In genomic region chr16:89408315-89408714, GRCh38 we compare ENCODE assay signal across 12 cellular contexts.
DNase-seq lines count a peak whose midpoint lies in the region; ATAC-seq and TF ChIP-seq lines count a peak whose summit lies in the region.
"Had no signal": no experiment of that assay in that cellular context is flagged by ENCODE, and none has a peak within 500 bp of the region (broad histone marks: within the 10 kb centered on the region; RNA-seq: fewer than 3 reads in every experiment).

No MANE protein-coding gene starts in this region.

- H3K9me3 ChIP-seq in DND-41 (ENCODE audit: insufficient read depth, low read length, severe bottlenecking) (no peaks in the 10 kb centered on the region), trophoblast cell (ENCODE audit: insufficient read depth, low read depth, low read length) (no peaks in the 10 kb centered on the region), testis (no peaks in the 10 kb centered on the region)

- H3K9me3 Mint-ChIP-seq in activated CD4-positive, alpha-beta memory T cell treated with anti-CD3 and anti-CD28 coated beads, Interleukin-2, amount 10 ng/mL, durations not matched to agents 7 days and 5 days, result no peaks in the 10 kb centered on the region
- H3K9me3 Mint-ChIP-seq in glutamatergic neuron (ENCODE audit: unreplicated experiment), result peaks cover 46% of the 10 kb centered on the region
- H3K9me3 Mint-ChIP-seq: neural crest cell had no signal

- no peak overlapping the region for H2AK5ac ChIP-seq in trophoblast cell (ENCODE audit: low read length)

- H3K36me3 ChIP-seq in DND-41 (ENCODE audit: insufficient read depth, low read length) (peaks cover 45% of the 10 kb centered on the region), trophoblast cell (ENCODE audit: control insufficient read depth in 1 of 2, insufficient read depth in 2 of 2, low read length in 2 of 2) (peaks cover 0 to 2% of the 10 kb centered on the region in 2 experiments), testis (ENCODE audit: low read depth, missing control alignments) (no peaks in the 10 kb centered on the region)

- WGBS in trophoblast cell (ENCODE audit: extremely low coverage, insufficient coverage, insufficient read length), result no CpG with 5 or more reads among the region's 12 CpGs
- WGBS in testis, 2 donors, result 57 to 62% methylated on average over 7 to 12 of the region's 12 CpGs

- no peak for TF ChIP-seq POLR2A in testis (IDR thresholded peaks at IDR 0.05)

- H2BK120ac ChIP-seq in trophoblast cell (ENCODE audit: insufficient read depth, low read length, poor library complexity), result no peak overlapping the region

- ATAC-seq in DND-41 (ENCODE audit: insufficient read depth, low read depth) (no peak), HG02759 (IDR thresholded peaks at IDR 0.05; ENCODE audit: unreplicated experiment) (no peak), HG03097 (IDR thresholded peaks at IDR 0.05; ENCODE audit: low FRiP score, unreplicated experiment) (no peak)

- H3K9ac ChIP-seq in DND-41 (ENCODE audit: low read depth, low read length), result no peak overlapping the region; the same call in 1 of the 2 replicates
- no peak overlapping the region for H3K9ac ChIP-seq in trophoblast cell (ENCODE audit: low read length)

- peaks cover 4% of the 10 kb centered on the region for H3K79me1 ChIP-seq in trophoblast cell (ENCODE audit: low read length)

- no peak for DNase-seq in DND-41
- no peak for DNase-seq in activated CD4-positive, alpha-beta memory T cell treated with anti-CD3 and anti-CD28 coated beads, Interleukin-2, amount 10 ng/mL, durations not matched to agents 7 days and 5 days
- DNase-seq in glutamatergic neuron, result no peak
- DNase-seq in trophoblast cell, result no peak
- DNase-seq in testis, result no peak
- DNase-seq: activated CD8-positive, alpha-beta memory T cell treated with anti-CD3 and anti-CD28 coated beads, Interleukin-2, amount 50 U/mL, for 4 hours; dermis blood vessel endothelial cell; DMS79; NCI-H446 treated with DMSO at 0.1 percent for 48 hours had no signal

- H4K91ac ChIP-seq in trophoblast cell (ENCODE audit: low read depth, low read length), result no peak overlapping the region

- H2BK12ac ChIP-seq in trophoblast cell (ENCODE audit: low read length), result no peak overlapping the region

- no peak overlapping the region for H3K14ac ChIP-seq in trophoblast cell (ENCODE audit: low read length)

- no peak overlapping the region for H3K4me3 Mint-ChIP-seq in activated CD4-positive, alpha-beta memory T cell treated with anti-CD3 and anti-CD28 coated beads, Interleukin-2, amount 10 ng/mL, durations not matched to agents 7 days and 5 days
- H3K4me3 Mint-ChIP-seq in glutamatergic neuron (ENCODE audit: unreplicated experiment), result peak overlapping the region; percentile 55
- H3K4me3 Mint-ChIP-seq: neural crest cell had no signal

- H3K79me2 ChIP-seq in DND-41 (ENCODE audit: insufficient read depth, low read length), result peaks cover 99% of the 10 kb centered on the region
- peaks cover 33% of the 10 kb centered on the region for H3K79me2 ChIP-seq in trophoblast cell (ENCODE audit: control insufficient read depth, insufficient read depth, low read length, poor library complexity)

- H3K4me3 ChIP-seq in DND-41 (ENCODE audit: low read depth in 1 of 2, low read length in 2 of 2) (no peak overlapping the region), trophoblast cell (ENCODE audit: low read depth, low read length) (peak overlapping the region; percentile 31), testis (no peak overlapping the region)

- no peaks in the 10 kb centered on the region for H3K27me3 ChIP-seq in DND-41 (ENCODE audit: insufficient read depth, low read length, poor library complexity)
- H3K27me3 ChIP-seq in trophoblast cell (ENCODE audit: insufficient read depth, low read length), result no peaks in the 10 kb centered on the region
- H3K27me3 ChIP-seq in testis, result no peaks in the 10 kb centered on the region

- peaks cover 97% of the 10 kb centered on the region for H4K20me1 ChIP-seq in DND-41 (ENCODE audit: insufficient read depth, low read length)

- H3K4me2 ChIP-seq in DND-41 (ENCODE audit: insufficient read depth, low read length) (no peak overlapping the region), trophoblast cell (ENCODE audit: low read length) (no peak overlapping the region)

- peak overlapping the region; percentile 61 for H3K4ac ChIP-seq in trophoblast cell (ENCODE audit: low read depth, low read length)

- no peaks in the 10 kb centered on the region for H3K27me3 Mint-ChIP-seq in activated CD4-positive, alpha-beta memory T cell treated with anti-CD3 and anti-CD28 coated beads, Interleukin-2, amount 10 ng/mL, durations not matched to agents 7 days and 5 days
- peaks cover 16% of the 10 kb centered on the region for H3K27me3 Mint-ChIP-seq in glutamatergic neuron (ENCODE audit: unreplicated experiment)

- H4K8ac ChIP-seq in trophoblast cell (ENCODE audit: low read depth, low read length), result no peak overlapping the region

- H4K12ac ChIP-seq in trophoblast cell (ENCODE audit: low read depth, low read length), result no peak overlapping the region

- CTCF ChIA-PET in activated CD4-positive, alpha-beta memory T cell treated with anti-CD3 and anti-CD28 coated beads, Interleukin-2, amount 10 ng/mL, durations not matched to agents 7 days and 5 days (lab: Charles Lee), result interaction anchor here (0.7 to 1.3 kb wide), 3 partner anchors 38 to 101 kb away, joined by 3 to 4 read pairs (median 3); no protein-coding TSS in a partner anchor

- H2BK5ac ChIP-seq in trophoblast cell (ENCODE audit: low read depth, low read length, poor library complexity), result no peak overlapping the region

- intact Hi-C loops in testis (cut with DNase I; ENCODE audit: low total_unique reads), result no loop called here

- peak overlapping the region; percentile 84 for H3K27ac Mint-ChIP-seq in activated CD4-positive, alpha-beta memory T cell treated with anti-CD3 and anti-CD28 coated beads, Interleukin-2, amount 10 ng/mL, durations not matched to agents 7 days and 5 days
- peak overlapping the region; percentile 68 for H3K27ac Mint-ChIP-seq in glutamatergic neuron (ENCODE audit: unreplicated experiment)

- H3K4me1 ChIP-seq in DND-41 (ENCODE audit: insufficient read depth, low read length), result peaks cover 10% of the 10 kb centered on the region; the same call in 1 of the 2 replicates
- peaks cover 46 to 57% of the 10 kb centered on the region in 2 experiments for H3K4me1 ChIP-seq in trophoblast cell (ENCODE audit: control insufficient read depth in 1 of 2, insufficient read depth in 2 of 2, low read length in 2 of 2)
- peaks cover 44% of the 10 kb centered on the region for H3K4me1 ChIP-seq in testis

- H2AFZ ChIP-seq in DND-41 (ENCODE audit: low read depth, low read length), result no peak overlapping the region
- no peak overlapping the region for H2AFZ ChIP-seq in trophoblast cell (ENCODE audit: insufficient read depth, low read length, poor library complexity)

- peaks cover 85% of the 10 kb centered on the region for H3K4me1 Mint-ChIP-seq in activated CD4-positive, alpha-beta memory T cell treated with anti-CD3 and anti-CD28 coated beads, Interleukin-2, amount 10 ng/mL, durations not matched to agents 7 days and 5 days
- H3K4me1 Mint-ChIP-seq in glutamatergic neuron (ENCODE audit: low read depth, unreplicated experiment), result peaks cover 72% of the 10 kb centered on the region

- POLR2A ChIA-PET in activated CD4-positive, alpha-beta memory T cell treated with anti-CD3 and anti-CD28 coated beads, Interleukin-2, amount 10 ng/mL, durations not matched to agents 7 days and 5 days (lab: Charles Lee), result interaction anchor here (0.9 to 1.6 kb wide), 6 partner anchors 15 to 99 kb away, joined by 3 to 7 read pairs (median 4); partner anchors contain the start of gene SPG7

- H3K23ac ChIP-seq in trophoblast cell (ENCODE audit: low read length), result no peak overlapping the region

- peak overlapping the region; percentile 20; the same call in 1 of the 2 replicates for H3K27ac ChIP-seq in DND-41 (ENCODE audit: low read length)
- H3K27ac ChIP-seq in trophoblast cell (ENCODE audit: low read depth, low read length), result no peak overlapping the region
- H3K27ac ChIP-seq in testis, result no peak overlapping the region

- peaks cover 10% of the 10 kb centered on the region for H3K36me3 Mint-ChIP-seq in activated CD4-positive, alpha-beta memory T cell treated with anti-CD3 and anti-CD28 coated beads, Interleukin-2, amount 10 ng/mL, durations not matched to agents 7 days and 5 days (ENCODE audit: low read depth)
- no peaks in the 10 kb centered on the region for H3K36me3 Mint-ChIP-seq in glutamatergic neuron (ENCODE audit: unreplicated experiment)

- H3K18ac ChIP-seq in trophoblast cell (ENCODE audit: low read length), result peak overlapping the region; percentile 9

- TF ChIP-seq CTCF in DND-41 (IDR thresholded peaks at IDR 0.05; ENCODE audit: borderline replicate concordance, extremely low read depth, low read length, poor library complexity, severe bottlenecking), result no peak
- TF ChIP-seq CTCF in glutamatergic neuron (IDR thresholded peaks at IDR 0.05; ENCODE audit: partially characterized antibody, unreplicated experiment), result no peak
- no peak for TF ChIP-seq CTCF in testis (IDR thresholded peaks at IDR 0.05)
